ENCODE assay signal across 8 cellular contexts in the genomic region with DNA sequence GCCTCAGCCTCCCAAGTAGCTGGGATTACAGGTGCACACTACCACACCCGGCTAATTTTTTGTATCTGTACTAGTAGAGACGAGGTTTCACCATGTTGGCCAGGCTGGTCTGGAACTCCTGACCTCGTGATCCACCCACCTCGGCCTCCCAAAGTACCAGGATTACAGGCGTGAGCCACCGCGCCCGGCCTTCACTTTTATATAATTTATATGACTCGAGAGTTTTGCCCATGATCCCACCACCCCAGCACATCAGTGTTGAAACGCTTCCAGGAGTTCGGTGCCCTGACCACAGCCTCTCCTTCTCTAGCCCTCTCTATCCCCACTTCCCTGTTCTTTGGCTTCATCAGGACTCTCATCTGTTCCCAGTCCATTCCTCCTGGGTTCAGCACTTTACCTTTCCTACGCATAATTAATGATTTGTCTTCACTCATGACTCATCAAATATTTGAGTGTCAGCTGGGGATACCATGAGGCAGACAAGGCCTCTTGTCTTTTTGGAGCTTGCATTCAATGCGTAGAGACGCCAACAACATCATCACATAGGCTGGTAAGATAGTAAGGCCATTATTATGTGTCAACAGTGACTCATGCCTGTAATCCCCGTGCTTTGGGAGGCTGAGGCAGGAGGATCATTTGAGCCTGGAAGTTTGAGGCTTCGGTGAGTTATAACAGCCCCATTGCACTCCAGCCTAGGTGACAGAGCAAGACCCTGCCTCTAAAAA. TPM values are rescaled to one million over a fixed set of nuclear protein-coding genes. Genes with fewer than 3 reads are reported as not detected.
DNase-seq lines count a peak whose midpoint lies in the region; ATAC-seq lines count a peak whose summit lies in the region.

No MANE protein-coding gene starts in this region.

- H3K4me1 Mint-ChIP-seq in IgD-negative memory B cell = peaks cover 16 to 26% (median 20%) of the 10 kb centered on the region in 3 donors

- no peak overlapping the region for H2BK120ac ChIP-seq in mesendoderm (ENCODE audit: low read depth, low read length)

- peak overlapping the region; percentile 1 for H3K56ac ChIP-seq in mesendoderm (ENCODE audit: low read length)

- 0 out of 2 replicates have a peak overlapping the region, but pooled peaks have one; percentile 97 for H3K27ac ChIP-seq in BLaER1
- H3K27ac ChIP-seq in angular gyrus (ENCODE audit: low read depth, low read length) = peak overlapping the region; percentile 11
- no peak overlapping the region for H3K27ac ChIP-seq in mesendoderm (ENCODE audit: low read depth, low read length)

- H3K36me3 ChIP-seq in BLaER1 = peaks cover 53% of the 10 kb centered on the region
- peaks cover 3% of the 10 kb centered on the region for H3K36me3 ChIP-seq in mesendoderm (ENCODE audit: control insufficient read depth, insufficient read depth, low read length)

- H3K23ac ChIP-seq in mesendoderm (ENCODE audit: low read length) = no peak overlapping the region

- H3K79me2 ChIP-seq in mesendoderm (ENCODE audit: control insufficient read depth, insufficient read depth, low read length) = peaks cover 7% of the 10 kb centered on the region

- H4K20me1 ChIP-seq in BLaER1 = 0 out of 2 replicates have a peak, but pooled peaks cover 6% of the 10 kb centered on the region

- H3K27me3 ChIP-seq in BLaER1 (no peaks in the 10 kb centered on the region), mesendoderm (ENCODE audit: insufficient read depth, low read length, poor library complexity) (no peaks in the 10 kb centered on the region)

- peaks cover 8% of the 10 kb centered on the region for H3K36me3 Mint-ChIP-seq in IgD-negative memory B cell

- H3K4me2 ChIP-seq in BLaER1 (peak overlapping the region; percentile 96), mesendoderm (ENCODE audit: low read length) (no peak overlapping the region)

- no peak overlapping the region for H2AK5ac ChIP-seq in mesendoderm (ENCODE audit: low read length)

- no peak overlapping the region for H3K18ac ChIP-seq in mesendoderm (ENCODE audit: low read length)

- H3K9ac ChIP-seq in BLaER1 (peak overlapping the region; percentile 99), mesendoderm (ENCODE audit: low read length) (peak overlapping the region; percentile 12)

- peak overlapping the region; percentile 59 to 97 (median 63) for H3K27ac Mint-ChIP-seq in IgD-negative memory B cell

- no peak overlapping the region for H2BK15ac ChIP-seq in mesendoderm (replicated peaks; ENCODE audit: low read depth)

- H2BK5ac ChIP-seq in mesendoderm (ENCODE audit: low read length) = no peak overlapping the region

- H3K4me3 Mint-ChIP-seq in IgD-negative memory B cell = peak overlapping the region; percentile 64 to 91 (median 84)

- peaks cover 4% of the 10 kb centered on the region for H3K79me1 ChIP-seq in mesendoderm (ENCODE audit: low read length)

- no peak overlapping the region for H4K5ac ChIP-seq in mesendoderm (ENCODE audit: low read length)

- no CpG with 5 or more reads among the region's 16 CpGs for WGBS in mesendoderm (ENCODE audit: extremely low coverage, insufficient coverage, low lambda C conversion rate)

- H4K8ac ChIP-seq in mesendoderm (ENCODE audit: low read depth, low read length) = no peak overlapping the region

- H3K27me3 Mint-ChIP-seq in IgD-negative memory B cell = no peaks in the 10 kb centered on the region

- H3K4me1 ChIP-seq in BLaER1 (peaks cover 29% of the 10 kb centered on the region), mesendoderm (ENCODE audit: control insufficient read depth, low read depth, low read length) (peaks cover 5% of the 10 kb centered on the region)

- H3K9me3 Mint-ChIP-seq in IgD-negative memory B cell = no peaks in the 10 kb centered on the region

- no peak overlapping the region for H3K4ac ChIP-seq in mesendoderm (ENCODE audit: low read depth, low read length)

- peaks cover 3% of the 10 kb centered on the region; the same call in 1 of the 2 replicates for H3K9me3 ChIP-seq in BLaER1

- ATAC-seq in HG03521 (IDR thresholded peaks at IDR 0.05; ENCODE audit: unreplicated experiment) (no peak), GM18858 (IDR thresholded peaks at IDR 0.05; ENCODE audit: unreplicated experiment) (no peak), HG03469 (IDR thresholded peaks at IDR 0.05; ENCODE audit: unreplicated experiment) (no peak)

- peak; percentile 81 for DNase-seq in mesendoderm
- no peak for DNase-seq in activated CD8-positive, alpha-beta memory T cell treated with anti-CD3 and anti-CD28 coated beads for 24 hours

- H3K4me3 ChIP-seq in BLaER1 (peak overlapping the region; percentile 83), mesendoderm (ENCODE audit: low read length) (no peak overlapping the region)

RNA-seq across cellular contexts. Expression of a gene that starts 1.4 kb away (rescaled TPM):
- polyA plus RNA-seq in IgD-negative memory B cell = 87.0 TPM
- polyA plus RNA-seq in mesendoderm (2013, experiment 1 of 2) = 115 TPM
- polyA plus RNA-seq in mesendoderm (2013, experiment 2 of 2) = 112 TPM

RNA-seq across cellular contexts. Expression of a gene that starts 20.3 kb away (rescaled TPM):
- 16.6 TPM for polyA plus RNA-seq in IgD-negative memory B cell
- polyA plus RNA-seq in mesendoderm (2013, experiment 1 of 2) = 16.8 TPM
- 17.0 TPM for polyA plus RNA-seq in mesendoderm (2013, experiment 2 of 2)

RNA-seq across cellular contexts. Expression of a gene that starts 27.8 kb away (rescaled TPM):
- not detected for polyA plus RNA-seq in IgD-negative memory B cell
- polyA plus RNA-seq in mesendoderm (2013, experiment 1 of 2) = 0.13 TPM
- polyA plus RNA-seq in mesendoderm (2013, experiment 2 of 2) = 0.15 TPM

RNA-seq across cellular contexts. Expression of a gene that starts 33.7 kb away (rescaled TPM):
- 0.44 TPM for polyA plus RNA-seq in IgD-negative memory B cell
- polyA plus RNA-seq in mesendoderm (2013, experiment 1 of 2) = 2.7 TPM
- polyA plus RNA-seq in mesendoderm (2013, experiment 2 of 2) = 3.0 TPM
